Comparison of ENCODE assay signal across 24 cellular contexts in the genomic region with DNA sequence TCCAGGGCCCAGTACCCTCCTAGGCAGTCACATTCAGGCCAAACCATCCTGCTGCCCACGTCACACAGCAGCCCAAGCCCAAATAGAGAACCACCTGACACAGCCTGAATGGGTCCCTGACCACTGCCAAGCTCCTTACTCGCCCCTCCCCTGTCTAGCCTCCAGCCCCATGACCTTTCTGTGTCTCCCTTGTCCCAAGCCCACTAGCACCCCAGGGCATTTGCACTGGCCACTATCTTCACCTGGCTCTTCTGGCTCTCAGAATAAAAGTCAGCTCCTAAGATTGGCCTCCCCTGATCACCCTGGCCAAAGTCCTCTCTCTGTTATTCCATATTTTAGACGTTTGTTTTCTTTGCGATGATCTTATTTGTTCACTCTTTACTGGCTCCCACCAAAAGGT.
"Had no signal": no experiment of that assay in that cellular context is flagged by ENCODE, and none has a peak within 500 bp of the region (broad histone marks: within the 10 kb centered on the region; RNA-seq: fewer than 3 reads in every experiment).

No MANE protein-coding gene starts in this region.

- H3K27ac Mint-ChIP-seq: IgD-negative memory B cell had no signal

- H3K27ac ChIP-seq: KMS-11 had no signal

- H3K9me3 Mint-ChIP-seq: IgD-negative memory B cell had no signal

- H3K4me2 ChIP-seq: KMS-11 had no signal

- H3K36me3 Mint-ChIP-seq: IgD-negative memory B cell had no signal

- DNase-seq: Kasumi-1, MM.1S, MV-4-11, NCI-H1048, NCI-H1105, NCI-H1417, NCI-H1436 treated with DMSO at 0.1 percent for 48 hours, NCI-H1694, NCI-H187 treated with DMSO at 0.1 percent for 48 hours, NCI-H2029 treated with DMSO at 0.1 percent for 48 hours, NCI-H2171 treated with DMSO at 0.1 percent for 48 hours, NCI-H226, NCI-H446, NCI-H510A, NCI-H524 treated with DMSO at 0.1 percent for 48 hours, NCI-H69, NCI-H774, RPMI8226, SHP77, T-helper 1 cell had no signal

- H3K4me3 Mint-ChIP-seq: IgD-negative memory B cell had no signal

- ATAC-seq: K562, SK-N-SH treated with all-trans-retinoic acid at 6 μM for 48 hours had no signal

- H3K4me3 ChIP-seq: K562 had no signal
